Comparison of ENCODE assay signal across 8 cellular contexts in genomic region chrX:41921492-41922124, GRCh38. TPM values are rescaled to one million over a fixed set of nuclear protein-coding genes. Genes with fewer than 3 reads are reported as not detected.
DNase-seq lines count a peak whose midpoint lies in the region; ATAC-seq and TF ChIP-seq lines count a peak whose summit lies in the region.

No MANE protein-coding gene starts in this region.

- TF ChIP-seq CTCF in NB4 (IDR thresholded peaks at IDR 0.05; ENCODE audit: low read depth, low read length), result no peak
- no peak for TF ChIP-seq CTCF in breast epithelium (IDR thresholded peaks at IDR 0.05)

- H3K4me3 ChIP-seq in NB4 (ENCODE audit: low read depth, low read length) (no peak overlapping the region), breast epithelium (peak overlapping the region; percentile 57 to 77 (median 64)), mononuclear cell (ENCODE audit: low read length) (peak overlapping the region; percentile 53), Karpas-422 (ENCODE audit: low read length) (no peak overlapping the region)

- no peaks in the 10 kb centered on the region for H4K20me1 ChIP-seq in Karpas-422 (ENCODE audit: insufficient read depth, low read depth, low read length)

- no peaks in the 10 kb centered on the region for H3K9me2 ChIP-seq in Karpas-422 (replicated peaks; ENCODE audit: insufficient read depth, low read length)

- H3K4me1 ChIP-seq in breast epithelium (no peaks in the 10 kb centered on the region), mononuclear cell (ENCODE audit: insufficient read depth, low read length) (peaks cover 17% of the 10 kb centered on the region), Karpas-422 (ENCODE audit: low read length) (no peaks in the 10 kb centered on the region)

- H3K27me3 ChIP-seq in breast epithelium, result peaks cover 0 to 28% of the 10 kb centered on the region in 2 donors
- H3K27me3 ChIP-seq in mononuclear cell (ENCODE audit: insufficient read depth, low read length), result no peaks in the 10 kb centered on the region
- no peaks in the 10 kb centered on the region for H3K27me3 ChIP-seq in Karpas-422 (ENCODE audit: low read length)

- no peak overlapping the region for H3K4me2 ChIP-seq in Karpas-422 (ENCODE audit: low read depth, low read length, poor library complexity, severe bottlenecking)

- TF ChIP-seq POLR2A in NB4 (IDR thresholded peaks at IDR 0.05; ENCODE audit: extremely low read depth, insufficient read length), result no peak
- TF ChIP-seq POLR2A in breast epithelium (IDR thresholded peaks at IDR 0.05), result no peak

- DNase-seq in NCI-H1694 treated with DMSO at 0.1 percent for 48 hours (lab: John Stamatoyannopoulos, UW) (peak; percentile 25), NCI-H1694 (lab: John Stamatoyannopoulos, UW) (no peak), NB4 (ENCODE audit: low read depth) (peak; percentile 52), breast epithelium (ENCODE audit: low spot score in 2 of 2) (no peak), Karpas-422 (no peak), NCI-H510A (lab: John Stamatoyannopoulos, UW) (no peak)

- no peak overlapping the region for H3K9ac ChIP-seq in Karpas-422 (ENCODE audit: low read length)

- no peaks in the 10 kb centered on the region for H3K79me2 ChIP-seq in Karpas-422 (ENCODE audit: low read length)

- H3K36me3 ChIP-seq in breast epithelium (no peaks in the 10 kb centered on the region), Karpas-422 (ENCODE audit: insufficient read depth, low read length) (no peaks in the 10 kb centered on the region)

- no peak for ATAC-seq in GM18517 (IDR thresholded peaks at IDR 0.05; ENCODE audit: unreplicated experiment)

- intact Hi-C loops in breast epithelium (cut with DNase I; ENCODE audit: low total_unique reads), result loop anchor here (5.0 kb wide), 1 partner anchor 104 kb away; no protein-coding TSS in a partner anchor

- H3K9me3 ChIP-seq in breast epithelium, result no peaks in the 10 kb centered on the region
- H3K9me3 ChIP-seq in mononuclear cell (ENCODE audit: low read depth, low read length), result no peaks in the 10 kb centered on the region
- no peaks in the 10 kb centered on the region for H3K9me3 ChIP-seq in Karpas-422 (ENCODE audit: low read length)

- H2AFZ ChIP-seq in Karpas-422 (ENCODE audit: low read length), result no peak overlapping the region

- H3K27ac ChIP-seq in breast epithelium (peak overlapping the region; percentile 81 to 93), Karpas-422 (ENCODE audit: low read length) (no peak overlapping the region)

RNA-seq across cellular contexts. Expression of gene CASK, which starts 1.7 kb away (rescaled TPM):
- total RNA-seq in breast epithelium, result 100 to 1,000 TPM in 1 of 3 donors, 10 to 100 TPM in 2; 34.4 to 103 (median 52.4) TPM
- total RNA-seq in mononuclear cell, result 26.6 TPM
- not detected in 2 replicates for total RNA-seq in Karpas-422 (2014; rRNA removed; shearing (Covaris generic); ENCODE audit: low replicate concordance)

Comparison
In these comparisons a context has a peak if more than half of its experiments do, and no peak if none do; other contexts are left out.
1. DNase-seq: peak in NCI-H1694 treated with DMSO at 0.1 percent for 48 hours (single experiment) and NB4 (single experiment); none in NCI-H1694 (single experiment), breast epithelium (0 of 2), Karpas-422 (single experiment) and NCI-H510A (single experiment).
2. H3K4me3 ChIP-seq: peak in breast epithelium (3 of 3) and mononuclear cell (single experiment); none in NB4 (single experiment) and Karpas-422 (single experiment).
3. RNA of gene CASK, which starts 1.7 kb away (total RNA-seq): 34.4 to 103 TPM in breast epithelium and 26.6 TPM in mononuclear cell (single experiment); not detected in Karpas-422; every median in the first group is over 10 times any median in the second.